Comparison of ENCODE assay signal across 1 cellular context in genomic region chr13:113970810-113971470, GRCh38.
TF ChIP-seq lines count a peak whose summit lies in the region.

No MANE protein-coding gene starts in this region.

TF ChIP-seq in GM23338, 12 proteins besides CTCF, POLR2A, EP300 and RAD21 (continued from another document):
- TF ChIP-seq, protein P1, sequence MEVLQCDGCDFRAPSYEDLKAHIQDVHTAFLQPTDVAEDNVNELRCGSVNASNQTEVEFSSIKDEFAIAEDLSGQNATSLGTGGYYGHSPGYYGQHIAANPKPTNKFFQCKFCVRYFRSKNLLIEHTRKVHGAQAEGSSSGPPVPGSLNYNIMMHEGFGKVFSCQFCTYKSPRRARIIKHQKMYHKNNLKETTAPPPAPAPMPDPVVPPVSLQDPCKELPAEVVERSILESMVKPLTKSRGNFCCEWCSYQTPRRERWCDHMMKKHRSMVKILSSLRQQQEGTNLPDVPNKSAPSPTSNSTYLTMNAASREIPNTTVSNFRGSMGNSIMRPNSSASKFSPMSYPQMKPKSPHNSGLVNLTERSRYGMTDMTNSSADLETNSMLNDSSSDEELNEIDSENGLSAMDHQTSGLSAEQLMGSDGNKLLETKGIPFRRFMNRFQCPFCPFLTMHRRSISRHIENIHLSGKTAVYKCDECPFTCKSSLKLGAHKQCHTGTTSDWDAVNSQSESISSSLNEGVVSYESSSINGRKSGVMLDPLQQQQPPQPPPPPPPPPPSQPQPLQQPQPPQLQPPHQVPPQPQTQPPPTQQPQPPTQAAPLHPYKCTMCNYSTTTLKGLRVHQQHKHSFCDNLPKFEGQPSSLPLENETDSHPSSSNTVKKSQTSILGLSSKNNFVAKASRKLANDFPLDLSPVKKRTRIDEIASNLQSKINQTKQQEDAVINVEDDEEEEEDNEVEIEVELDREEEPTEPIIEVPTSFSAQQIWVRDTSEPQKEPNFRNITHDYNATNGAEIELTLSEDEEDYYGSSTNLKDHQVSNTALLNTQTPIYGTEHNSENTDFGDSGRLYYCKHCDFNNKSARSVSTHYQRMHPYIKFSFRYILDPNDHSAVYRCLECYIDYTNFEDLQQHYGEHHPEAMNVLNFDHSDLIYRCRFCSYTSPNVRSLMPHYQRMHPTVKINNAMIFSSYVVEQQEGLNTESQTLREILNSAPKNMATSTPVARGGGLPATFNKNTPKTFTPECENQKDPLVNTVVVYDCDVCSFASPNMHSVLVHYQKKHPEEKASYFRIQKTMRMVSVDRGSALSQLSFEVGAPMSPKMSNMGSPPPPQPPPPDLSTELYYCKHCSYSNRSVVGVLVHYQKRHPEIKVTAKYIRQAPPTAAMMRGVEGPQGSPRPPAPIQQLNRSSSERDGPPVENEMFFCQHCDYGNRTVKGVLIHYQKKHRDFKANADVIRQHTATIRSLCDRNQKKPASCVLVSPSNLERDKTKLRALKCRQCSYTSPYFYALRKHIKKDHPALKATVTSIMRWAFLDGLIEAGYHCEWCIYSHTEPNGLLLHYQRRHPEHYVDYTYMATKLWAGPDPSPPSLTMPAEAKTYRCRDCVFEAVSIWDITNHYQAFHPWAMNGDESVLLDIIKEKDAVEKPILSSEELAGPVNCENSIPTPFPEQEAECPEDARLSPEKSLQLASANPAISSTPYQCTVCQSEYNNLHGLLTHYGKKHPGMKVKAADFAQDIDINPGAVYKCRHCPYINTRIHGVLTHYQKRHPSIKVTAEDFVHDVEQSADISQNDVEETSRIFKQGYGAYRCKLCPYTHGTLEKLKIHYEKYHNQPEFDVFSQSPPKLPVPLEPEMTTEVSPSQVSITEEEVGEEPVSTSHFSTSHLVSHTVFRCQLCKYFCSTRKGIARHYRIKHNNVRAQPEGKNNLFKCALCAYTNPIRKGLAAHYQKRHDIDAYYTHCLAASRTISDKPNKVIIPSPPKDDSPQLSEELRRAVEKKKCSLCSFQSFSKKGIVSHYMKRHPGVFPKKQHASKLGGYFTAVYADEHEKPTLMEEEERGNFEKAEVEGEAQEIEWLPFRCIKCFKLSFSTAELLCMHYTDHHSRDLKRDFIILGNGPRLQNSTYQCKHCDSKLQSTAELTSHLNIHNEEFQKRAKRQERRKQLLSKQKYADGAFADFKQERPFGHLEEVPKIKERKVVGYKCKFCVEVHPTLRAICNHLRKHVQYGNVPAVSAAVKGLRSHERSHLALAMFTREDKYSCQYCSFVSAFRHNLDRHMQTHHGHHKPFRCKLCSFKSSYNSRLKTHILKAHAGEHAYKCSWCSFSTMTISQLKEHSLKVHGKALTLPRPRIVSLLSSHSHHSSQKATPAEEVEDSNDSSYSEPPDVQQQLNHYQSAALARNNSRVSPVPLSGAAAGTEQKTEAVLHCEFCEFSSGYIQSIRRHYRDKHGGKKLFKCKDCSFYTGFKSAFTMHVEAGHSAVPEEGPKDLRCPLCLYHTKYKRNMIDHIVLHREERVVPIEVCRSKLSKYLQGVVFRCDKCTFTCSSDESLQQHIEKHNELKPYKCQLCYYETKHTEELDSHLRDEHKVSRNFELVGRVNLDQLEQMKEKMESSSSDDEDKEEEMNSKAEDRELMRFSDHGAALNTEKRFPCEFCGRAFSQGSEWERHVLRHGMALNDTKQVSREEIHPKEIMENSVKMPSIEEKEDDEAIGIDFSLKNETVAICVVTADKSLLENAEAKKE (CRISPR knock-in tag; IDR thresholded peaks at IDR 0.05), result no peak
- TF ChIP-seq, protein P2, sequence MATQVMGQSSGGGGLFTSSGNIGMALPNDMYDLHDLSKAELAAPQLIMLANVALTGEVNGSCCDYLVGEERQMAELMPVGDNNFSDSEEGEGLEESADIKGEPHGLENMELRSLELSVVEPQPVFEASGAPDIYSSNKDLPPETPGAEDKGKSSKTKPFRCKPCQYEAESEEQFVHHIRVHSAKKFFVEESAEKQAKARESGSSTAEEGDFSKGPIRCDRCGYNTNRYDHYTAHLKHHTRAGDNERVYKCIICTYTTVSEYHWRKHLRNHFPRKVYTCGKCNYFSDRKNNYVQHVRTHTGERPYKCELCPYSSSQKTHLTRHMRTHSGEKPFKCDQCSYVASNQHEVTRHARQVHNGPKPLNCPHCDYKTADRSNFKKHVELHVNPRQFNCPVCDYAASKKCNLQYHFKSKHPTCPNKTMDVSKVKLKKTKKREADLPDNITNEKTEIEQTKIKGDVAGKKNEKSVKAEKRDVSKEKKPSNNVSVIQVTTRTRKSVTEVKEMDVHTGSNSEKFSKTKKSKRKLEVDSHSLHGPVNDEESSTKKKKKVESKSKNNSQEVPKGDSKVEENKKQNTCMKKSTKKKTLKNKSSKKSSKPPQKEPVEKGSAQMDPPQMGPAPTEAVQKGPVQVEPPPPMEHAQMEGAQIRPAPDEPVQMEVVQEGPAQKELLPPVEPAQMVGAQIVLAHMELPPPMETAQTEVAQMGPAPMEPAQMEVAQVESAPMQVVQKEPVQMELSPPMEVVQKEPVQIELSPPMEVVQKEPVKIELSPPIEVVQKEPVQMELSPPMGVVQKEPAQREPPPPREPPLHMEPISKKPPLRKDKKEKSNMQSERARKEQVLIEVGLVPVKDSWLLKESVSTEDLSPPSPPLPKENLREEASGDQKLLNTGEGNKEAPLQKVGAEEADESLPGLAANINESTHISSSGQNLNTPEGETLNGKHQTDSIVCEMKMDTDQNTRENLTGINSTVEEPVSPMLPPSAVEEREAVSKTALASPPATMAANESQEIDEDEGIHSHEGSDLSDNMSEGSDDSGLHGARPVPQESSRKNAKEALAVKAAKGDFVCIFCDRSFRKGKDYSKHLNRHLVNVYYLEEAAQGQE (IDR thresholded peaks at IDR 0.05; ENCODE audit: unreplicated experiment), result no peak
- no peak for TF ChIP-seq JUNB (IDR thresholded peaks at IDR 0.05; ENCODE audit: unreplicated experiment)
- no peak for TF ChIP-seq ZNF114 (CRISPR knock-in tag; IDR thresholded peaks at IDR 0.05)
